In genomic region chr14:94129758-94130414, GRCh38 we compare ENCODE assay signal across 8 cellular contexts. TPM values are rescaled to one million over a fixed set of nuclear protein-coding genes. Genes with fewer than 3 reads are reported as not detected.
DNase-seq lines count a peak whose midpoint lies in the region; ATAC-seq and TF ChIP-seq lines count a peak whose summit lies in the region.

No MANE protein-coding gene starts in this region.

- H3K4me1 Mint-ChIP-seq in activated T-helper 17 cell treated with anti-CD3 and anti-CD28 coated beads, Interleukin-2, amount 50 U/mL, for 72 hours: peaks cover 16% of the 10 kb centered on the region
- peaks cover 12% of the 10 kb centered on the region for H3K4me1 Mint-ChIP-seq in nephron

- DNase-seq in stimulated activated CD4-positive, alpha-beta T cell treated with anti-CD3 and anti-CD28 coated beads, Interleukin-12 subunit alpha, Interleukin-12 subunit beta, amount 100 ng/mL, for 48 hours (ENCODE audit: low read depth in 2 of 3, low spot score in 1 of 3): peak in 2 of 3 donors; percentile 13 to 17
- DNase-seq in stimulated activated CD4-positive, alpha-beta T cell treated with anti-CD3 and anti-CD28 coated beads, Interleukin-12 subunit alpha, Interleukin-12 subunit beta, amount 100 ng/mL, for 4 hours: no peak
- DNase-seq in NCI-H460 (ENCODE audit: extremely low read depth, low read depth): peak; percentile 40
- DNase-seq in foreskin fibroblast: peak; percentile 68 to 88

- no peaks in the 10 kb centered on the region for H3K9me3 Mint-ChIP-seq in activated T-helper 17 cell treated with anti-CD3 and anti-CD28 coated beads, Interleukin-2, amount 50 U/mL, for 72 hours
- peaks cover under 1% of the 10 kb centered on the region for H3K9me3 Mint-ChIP-seq in nephron

- peak; percentile 67 for ATAC-seq in activated T-helper 17 cell treated with anti-CD3 and anti-CD28 coated beads, Interleukin-2, amount 50 U/mL, for 72 hours (replicated peaks)
- ATAC-seq in GM21381 (IDR thresholded peaks at IDR 0.05; ENCODE audit: unreplicated experiment) (no peak), HG03442 (IDR thresholded peaks at IDR 0.05; ENCODE audit: unreplicated experiment) (no peak)

- H3K4me3 ChIP-seq in foreskin fibroblast (ENCODE audit: low read depth in 1 of 2, low read length in 2 of 2): peak overlapping the region; percentile 68 to 78

- H3K27me3 Mint-ChIP-seq in activated T-helper 17 cell treated with anti-CD3 and anti-CD28 coated beads, Interleukin-2, amount 50 U/mL, for 72 hours: no peaks in the 10 kb centered on the region
- peaks cover 7% of the 10 kb centered on the region for H3K27me3 Mint-ChIP-seq in nephron (ENCODE audit: low read depth)

- TF ChIP-seq CTCF in foreskin fibroblast (IDR thresholded peaks at IDR 0.05; ENCODE audit: low read depth, low read length): no peak
- TF ChIP-seq CTCF in nephron (IDR thresholded peaks at IDR 0.05; ENCODE audit: unreplicated experiment in 3 of 3): no peak

- H3K36me3 Mint-ChIP-seq in activated T-helper 17 cell treated with anti-CD3 and anti-CD28 coated beads, Interleukin-2, amount 50 U/mL, for 72 hours (ENCODE audit: low read depth): no peaks in the 10 kb centered on the region
- H3K36me3 Mint-ChIP-seq in nephron (ENCODE audit: low read depth): no peaks in the 10 kb centered on the region

- peak overlapping the region; percentile 94 for H3K4me3 Mint-ChIP-seq in activated T-helper 17 cell treated with anti-CD3 and anti-CD28 coated beads, Interleukin-2, amount 50 U/mL, for 72 hours
- peak overlapping the region; percentile 88 to 89 (median 89) for H3K4me3 Mint-ChIP-seq in nephron

- H3K27ac Mint-ChIP-seq in activated T-helper 17 cell treated with anti-CD3 and anti-CD28 coated beads, Interleukin-2, amount 50 U/mL, for 72 hours: peak overlapping the region; percentile 74
- peak overlapping the region; percentile 20 to 78 (median 55) for H3K27ac Mint-ChIP-seq in nephron

RNA-seq across cellular contexts. Expression of gene IFI27L2, which starts 0.5 kb away (rescaled TPM):
- total RNA-seq in NCI-H460 (2014; rRNA removed; shearing (Covaris generic)): 68.9 and 99.6 TPM in 2 replicates
- 46.0 and 51.0 TPM in 2 replicates for polyA plus RNA-seq in NCI-H460 (2014; cell fraction: nucleus; rRNA removed)
- total RNA-seq in activated T-helper 17 cell treated with anti-CD3 and anti-CD28 coated beads, Interleukin-2, amount 50 U/mL, for 72 hours: 10 to 100 TPM; 58.5 to 58.8 TPM

RNA-seq across cellular contexts. Expression of gene IFI27, which starts 19.4 kb away (rescaled TPM):
- 1.6 and 2.5 TPM in 2 replicates for total RNA-seq in NCI-H460 (2014; rRNA removed; shearing (Covaris generic))
- 0.26 and 1.5 TPM in 2 replicates for polyA plus RNA-seq in NCI-H460 (2014; cell fraction: nucleus; rRNA removed)
- 1 to 10 TPM; 2.1 to 3.0 TPM for total RNA-seq in activated T-helper 17 cell treated with anti-CD3 and anti-CD28 coated beads, Interleukin-2, amount 50 U/mL, for 72 hours

RNA-seq across cellular contexts. Expression of gene PPP4R4, which starts 44.2 kb away (rescaled TPM):
- total RNA-seq in NCI-H460 (2014; rRNA removed; shearing (Covaris generic)): 0.35 TPM in 1 of 2 replicates, not detected in the other
- 0.22 TPM in 1 of 2 replicates, not detected in the other for polyA plus RNA-seq in NCI-H460 (2014; cell fraction: nucleus; rRNA removed)
- total RNA-seq in activated T-helper 17 cell treated with anti-CD3 and anti-CD28 coated beads, Interleukin-2, amount 50 U/mL, for 72 hours: 10 to 100 TPM in 1 of 2 donors, 1 to 10 TPM in 1; 1.8 to 68.2 TPM

RNA-seq across cellular contexts. Expression of gene IFI27L1, which starts 48.8 kb away (rescaled TPM):
- 9.7 and 9.9 TPM in 2 replicates for total RNA-seq in NCI-H460 (2014; rRNA removed; shearing (Covaris generic))
- polyA plus RNA-seq in NCI-H460 (2014; cell fraction: nucleus; rRNA removed): 23.6 and 26.3 TPM in 2 replicates
- total RNA-seq in activated T-helper 17 cell treated with anti-CD3 and anti-CD28 coated beads, Interleukin-2, amount 50 U/mL, for 72 hours: 10 to 100 TPM; 34.5 to 35.4 TPM

RNA-seq across cellular contexts. Expression of gene DDX24, which starts 48.9 kb away (rescaled TPM):
- 89.8 and 101 TPM in 2 replicates for total RNA-seq in NCI-H460 (2014; rRNA removed; shearing (Covaris generic))
- polyA plus RNA-seq in NCI-H460 (2014; cell fraction: nucleus; rRNA removed): 101 and 140 TPM in 2 replicates
- 100 to 1,000 TPM; 222 to 241 TPM for total RNA-seq in activated T-helper 17 cell treated with anti-CD3 and anti-CD28 coated beads, Interleukin-2, amount 50 U/mL, for 72 hours
